In the genomic region with DNA sequence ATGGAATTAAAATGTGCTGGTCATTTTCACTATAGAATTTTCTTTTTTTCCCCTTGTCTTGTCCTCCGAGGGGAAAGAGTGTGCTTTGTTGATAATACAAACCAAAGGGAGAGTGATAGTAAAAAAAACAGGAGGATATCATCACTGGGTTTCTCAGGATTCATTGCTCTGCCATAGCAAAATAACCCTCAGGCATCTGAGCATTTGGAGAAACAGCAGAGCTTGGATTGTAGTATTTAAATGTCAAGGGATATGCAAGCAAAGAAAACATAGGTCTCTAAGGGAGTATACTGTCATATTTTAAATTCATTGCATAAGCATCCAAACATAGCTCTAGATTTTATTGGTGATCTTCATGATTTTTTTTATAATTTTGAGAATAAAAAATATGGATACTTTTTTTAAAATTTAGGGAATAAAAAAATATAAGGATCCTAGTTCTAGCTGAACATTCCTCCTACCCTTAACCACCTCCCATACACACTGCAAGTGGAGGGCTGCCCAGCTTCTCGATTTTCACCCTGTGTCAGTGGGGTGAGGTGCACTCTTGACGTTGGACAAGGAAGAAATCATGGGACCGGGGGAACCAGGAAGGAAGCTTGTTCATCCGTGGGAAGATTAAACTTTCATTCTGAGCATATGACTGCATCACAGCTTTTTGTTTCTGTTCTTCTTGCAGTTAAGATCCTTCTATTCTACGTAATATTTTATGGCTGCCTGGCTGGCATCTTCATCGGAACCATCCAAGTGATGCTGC, we compare ENCODE assay signal across 1 cellular context.
TF ChIP-seq lines count a peak whose summit lies in the region.

No MANE protein-coding gene starts in this region.

TF ChIP-seq in GM23338, 12 proteins besides CTCF, POLR2A, EP300 and RAD21 (continued from another document):
- TF ChIP-seq, protein P1, sequence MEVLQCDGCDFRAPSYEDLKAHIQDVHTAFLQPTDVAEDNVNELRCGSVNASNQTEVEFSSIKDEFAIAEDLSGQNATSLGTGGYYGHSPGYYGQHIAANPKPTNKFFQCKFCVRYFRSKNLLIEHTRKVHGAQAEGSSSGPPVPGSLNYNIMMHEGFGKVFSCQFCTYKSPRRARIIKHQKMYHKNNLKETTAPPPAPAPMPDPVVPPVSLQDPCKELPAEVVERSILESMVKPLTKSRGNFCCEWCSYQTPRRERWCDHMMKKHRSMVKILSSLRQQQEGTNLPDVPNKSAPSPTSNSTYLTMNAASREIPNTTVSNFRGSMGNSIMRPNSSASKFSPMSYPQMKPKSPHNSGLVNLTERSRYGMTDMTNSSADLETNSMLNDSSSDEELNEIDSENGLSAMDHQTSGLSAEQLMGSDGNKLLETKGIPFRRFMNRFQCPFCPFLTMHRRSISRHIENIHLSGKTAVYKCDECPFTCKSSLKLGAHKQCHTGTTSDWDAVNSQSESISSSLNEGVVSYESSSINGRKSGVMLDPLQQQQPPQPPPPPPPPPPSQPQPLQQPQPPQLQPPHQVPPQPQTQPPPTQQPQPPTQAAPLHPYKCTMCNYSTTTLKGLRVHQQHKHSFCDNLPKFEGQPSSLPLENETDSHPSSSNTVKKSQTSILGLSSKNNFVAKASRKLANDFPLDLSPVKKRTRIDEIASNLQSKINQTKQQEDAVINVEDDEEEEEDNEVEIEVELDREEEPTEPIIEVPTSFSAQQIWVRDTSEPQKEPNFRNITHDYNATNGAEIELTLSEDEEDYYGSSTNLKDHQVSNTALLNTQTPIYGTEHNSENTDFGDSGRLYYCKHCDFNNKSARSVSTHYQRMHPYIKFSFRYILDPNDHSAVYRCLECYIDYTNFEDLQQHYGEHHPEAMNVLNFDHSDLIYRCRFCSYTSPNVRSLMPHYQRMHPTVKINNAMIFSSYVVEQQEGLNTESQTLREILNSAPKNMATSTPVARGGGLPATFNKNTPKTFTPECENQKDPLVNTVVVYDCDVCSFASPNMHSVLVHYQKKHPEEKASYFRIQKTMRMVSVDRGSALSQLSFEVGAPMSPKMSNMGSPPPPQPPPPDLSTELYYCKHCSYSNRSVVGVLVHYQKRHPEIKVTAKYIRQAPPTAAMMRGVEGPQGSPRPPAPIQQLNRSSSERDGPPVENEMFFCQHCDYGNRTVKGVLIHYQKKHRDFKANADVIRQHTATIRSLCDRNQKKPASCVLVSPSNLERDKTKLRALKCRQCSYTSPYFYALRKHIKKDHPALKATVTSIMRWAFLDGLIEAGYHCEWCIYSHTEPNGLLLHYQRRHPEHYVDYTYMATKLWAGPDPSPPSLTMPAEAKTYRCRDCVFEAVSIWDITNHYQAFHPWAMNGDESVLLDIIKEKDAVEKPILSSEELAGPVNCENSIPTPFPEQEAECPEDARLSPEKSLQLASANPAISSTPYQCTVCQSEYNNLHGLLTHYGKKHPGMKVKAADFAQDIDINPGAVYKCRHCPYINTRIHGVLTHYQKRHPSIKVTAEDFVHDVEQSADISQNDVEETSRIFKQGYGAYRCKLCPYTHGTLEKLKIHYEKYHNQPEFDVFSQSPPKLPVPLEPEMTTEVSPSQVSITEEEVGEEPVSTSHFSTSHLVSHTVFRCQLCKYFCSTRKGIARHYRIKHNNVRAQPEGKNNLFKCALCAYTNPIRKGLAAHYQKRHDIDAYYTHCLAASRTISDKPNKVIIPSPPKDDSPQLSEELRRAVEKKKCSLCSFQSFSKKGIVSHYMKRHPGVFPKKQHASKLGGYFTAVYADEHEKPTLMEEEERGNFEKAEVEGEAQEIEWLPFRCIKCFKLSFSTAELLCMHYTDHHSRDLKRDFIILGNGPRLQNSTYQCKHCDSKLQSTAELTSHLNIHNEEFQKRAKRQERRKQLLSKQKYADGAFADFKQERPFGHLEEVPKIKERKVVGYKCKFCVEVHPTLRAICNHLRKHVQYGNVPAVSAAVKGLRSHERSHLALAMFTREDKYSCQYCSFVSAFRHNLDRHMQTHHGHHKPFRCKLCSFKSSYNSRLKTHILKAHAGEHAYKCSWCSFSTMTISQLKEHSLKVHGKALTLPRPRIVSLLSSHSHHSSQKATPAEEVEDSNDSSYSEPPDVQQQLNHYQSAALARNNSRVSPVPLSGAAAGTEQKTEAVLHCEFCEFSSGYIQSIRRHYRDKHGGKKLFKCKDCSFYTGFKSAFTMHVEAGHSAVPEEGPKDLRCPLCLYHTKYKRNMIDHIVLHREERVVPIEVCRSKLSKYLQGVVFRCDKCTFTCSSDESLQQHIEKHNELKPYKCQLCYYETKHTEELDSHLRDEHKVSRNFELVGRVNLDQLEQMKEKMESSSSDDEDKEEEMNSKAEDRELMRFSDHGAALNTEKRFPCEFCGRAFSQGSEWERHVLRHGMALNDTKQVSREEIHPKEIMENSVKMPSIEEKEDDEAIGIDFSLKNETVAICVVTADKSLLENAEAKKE (CRISPR knock-in tag; IDR thresholded peaks at IDR 0.05), result no peak
- TF ChIP-seq, protein P2, sequence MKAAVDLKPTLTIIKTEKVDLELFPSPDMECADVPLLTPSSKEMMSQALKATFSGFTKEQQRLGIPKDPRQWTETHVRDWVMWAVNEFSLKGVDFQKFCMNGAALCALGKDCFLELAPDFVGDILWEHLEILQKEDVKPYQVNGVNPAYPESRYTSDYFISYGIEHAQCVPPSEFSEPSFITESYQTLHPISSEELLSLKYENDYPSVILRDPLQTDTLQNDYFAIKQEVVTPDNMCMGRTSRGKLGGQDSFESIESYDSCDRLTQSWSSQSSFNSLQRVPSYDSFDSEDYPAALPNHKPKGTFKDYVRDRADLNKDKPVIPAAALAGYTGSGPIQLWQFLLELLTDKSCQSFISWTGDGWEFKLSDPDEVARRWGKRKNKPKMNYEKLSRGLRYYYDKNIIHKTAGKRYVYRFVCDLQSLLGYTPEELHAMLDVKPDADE (IDR thresholded peaks at IDR 0.05), result no peak
- TF ChIP-seq NANOG (IDR thresholded peaks at IDR 0.05; ENCODE audit: borderline replicate concordance) (no peak), EZH2phosphoT487 (IDR thresholded peaks at IDR 0.05; ENCODE audit: unreplicated experiment) (no peak), STAT1 (IDR thresholded peaks at IDR 0.05; ENCODE audit: unreplicated experiment) (no peak), EZH2 (IDR thresholded peaks at IDR 0.05; ENCODE audit: low read depth, unreplicated experiment) (no peak), JUNB (IDR thresholded peaks at IDR 0.05; ENCODE audit: unreplicated experiment) (no peak), ZNF331 (CRISPR knock-in tag; IDR thresholded peaks at IDR 0.05; ENCODE audit: low read depth) (no peak)
